Comparison of ENCODE assay signal across 24 cellular contexts in the genomic region with DNA sequence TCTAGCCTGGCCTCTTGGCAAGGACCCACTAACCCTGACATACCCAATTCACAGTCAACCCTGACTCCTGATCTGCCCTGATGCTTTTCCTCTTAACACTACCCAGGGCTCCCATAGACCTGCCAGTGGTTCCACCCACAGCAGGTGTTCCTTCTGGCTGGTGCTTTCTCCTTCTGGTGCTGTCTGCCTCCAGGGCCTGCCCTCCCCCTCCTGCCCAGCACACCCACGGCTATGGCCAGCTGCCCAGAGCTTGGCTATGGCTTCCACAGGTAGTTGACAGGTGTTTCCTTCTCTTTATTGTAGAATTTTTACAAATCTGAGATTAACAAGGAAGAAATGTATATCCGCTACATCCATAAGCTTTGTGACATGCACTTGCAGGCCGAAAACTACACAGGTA. TPM values are rescaled to one million over a fixed set of nuclear protein-coding genes. Genes with fewer than 3 reads are reported as not detected.
DNase-seq lines count a peak whose midpoint lies in the region; TF ChIP-seq lines count a peak whose summit lies in the region.
"Had no signal": no experiment of that assay in that cellular context is flagged by ENCODE, and none has a peak within 500 bp of the region (broad histone marks: within the 10 kb centered on the region; RNA-seq: fewer than 3 reads in every experiment).

No MANE protein-coding gene starts in this region.

- no peak overlapping the region for H3K4me3 ChIP-seq in dorsolateral prefrontal cortex
- H3K4me3 ChIP-seq: HAP-1, hepatocyte, left ventricle myocardium inferior, SK-N-MC, skin epidermis had no signal

- no peaks in the 10 kb centered on the region for H3K9me3 Mint-ChIP-seq in activated CD4-positive, alpha-beta T cell treated with anti-CD3 and anti-CD28 coated beads, Interleukin-2, amount 10 ng/mL, durations not matched to agents 7 days and 5 days
- H3K9me3 Mint-ChIP-seq: activated naive CD8-positive, alpha-beta T cell treated with anti-CD3 and anti-CD28 coated beads for 36 hours; activated T-helper 17 cell treated with anti-CD3 and anti-CD28 coated beads, Interleukin-2, amount 50 U/mL, for 72 hours; immature natural killer cell; naive thymus-derived CD4-positive, alpha-beta T cell had no signal

- CTCF ChIA-PET in activated CD4-positive, alpha-beta T cell treated with anti-CD3 and anti-CD28 coated beads, Interleukin-2, amount 10 ng/mL, durations not matched to agents 7 days and 5 days (lab: Charles Lee), result interaction anchor here (1.3 kb wide), 1 partner anchor 39 kb away, joined by 3 read pairs; no protein-coding TSS in a partner anchor

- no peak overlapping the region for H3K4me3 Mint-ChIP-seq in activated CD4-positive, alpha-beta T cell treated with anti-CD3 and anti-CD28 coated beads, Interleukin-2, amount 10 ng/mL, durations not matched to agents 7 days and 5 days
- H3K4me3 Mint-ChIP-seq: activated naive CD8-positive, alpha-beta T cell treated with anti-CD3 and anti-CD28 coated beads for 36 hours; activated T-helper 17 cell treated with anti-CD3 and anti-CD28 coated beads, Interleukin-2, amount 50 U/mL, for 72 hours; immature natural killer cell; naive thymus-derived CD4-positive, alpha-beta T cell had no signal

- intact Hi-C loops in dorsolateral prefrontal cortex (cut with DNase I), result no loop called here

- H3K27ac ChIP-seq in dorsolateral prefrontal cortex (peak overlapping the region in 30 of 59 donors; percentile 7 to 94 (median 68)), temporal lobe (ENCODE audit: low read depth, low read length) (peak overlapping the region; percentile 85)
- H3K27ac ChIP-seq: hepatocyte, HL-60, left ventricle myocardium inferior, SK-N-MC had no signal

- POLR2A ChIA-PET in activated CD4-positive, alpha-beta T cell treated with anti-CD3 and anti-CD28 coated beads, Interleukin-2, amount 10 ng/mL, durations not matched to agents 7 days and 5 days (lab: Charles Lee), result no interaction called here

- no peaks in the 10 kb centered on the region for H3K27me3 Mint-ChIP-seq in activated CD4-positive, alpha-beta T cell treated with anti-CD3 and anti-CD28 coated beads, Interleukin-2, amount 10 ng/mL, durations not matched to agents 7 days and 5 days
- H3K27me3 Mint-ChIP-seq: activated naive CD8-positive, alpha-beta T cell treated with anti-CD3 and anti-CD28 coated beads for 36 hours; activated T-helper 17 cell treated with anti-CD3 and anti-CD28 coated beads, Interleukin-2, amount 50 U/mL, for 72 hours; naive thymus-derived CD4-positive, alpha-beta T cell had no signal

- H3K36me3 Mint-ChIP-seq in activated CD4-positive, alpha-beta T cell treated with anti-CD3 and anti-CD28 coated beads, Interleukin-2, amount 10 ng/mL, durations not matched to agents 7 days and 5 days (ENCODE audit: low read depth), result no peaks in the 10 kb centered on the region
- H3K36me3 Mint-ChIP-seq: activated naive CD8-positive, alpha-beta T cell treated with anti-CD3 and anti-CD28 coated beads for 36 hours; immature natural killer cell had no signal

- no peak for TF ChIP-seq CTCF in dorsolateral prefrontal cortex (IDR thresholded peaks at IDR 0.05 in 54 of 56, conservative IDR thresholded peaks at IDR 0.05 in 2 of 56; ENCODE audit: low read depth in 1 of 56, partially characterized antibody in 56 of 56)

- no peaks in the 10 kb centered on the region for H3K4me1 Mint-ChIP-seq in activated CD4-positive, alpha-beta T cell treated with anti-CD3 and anti-CD28 coated beads, Interleukin-2, amount 10 ng/mL, durations not matched to agents 7 days and 5 days
- H3K4me1 Mint-ChIP-seq: activated T-helper 17 cell treated with anti-CD3 and anti-CD28 coated beads, Interleukin-2, amount 50 U/mL, for 72 hours; immature natural killer cell; naive thymus-derived CD4-positive, alpha-beta T cell had no signal

- no peak for TF ChIP-seq POLR2A in erythroblast (IDR thresholded peaks at IDR 0.05; ENCODE audit: low read length)

- DNase-seq in activated CD4-positive, alpha-beta T cell treated with anti-CD3 and anti-CD28 coated beads, Interleukin-2, amount 10 ng/mL, durations not matched to agents 7 days and 5 days, result no peak
- DNase-seq in activated CD4-positive, alpha-beta T cell treated with anti-CD3 and anti-CD28 coated beads for 1 hour, result no peak
- DNase-seq in NCI-H2196 treated with DMSO at 0.1 percent for 48 hours (lab: John Stamatoyannopoulos, UW; ENCODE audit: unreplicated experiment), result peak; percentile 46
- peak in 1 of 10 donors; percentile 83 for DNase-seq in dorsolateral prefrontal cortex
- DNase-seq in activated naive CD4-positive, alpha-beta T cell treated with anti-CD3 and anti-CD28 coated beads, Interleukin-2, amount 50 U/mL, for 16 hours, result no peak
- DNase-seq in HPDE6-E6E7 (ENCODE audit: extremely low spot score), result no peak
- DNase-seq in erythroblast (lab: John Stamatoyannopoulos, UW), result no peak
- DNase-seq: ACHN; activated naive CD8-positive, alpha-beta T cell treated with anti-CD3 and anti-CD28 coated beads for 36 hours; COR-L47; effector CD8-positive, alpha-beta T cell; foreskin melanocyte; immature natural killer cell; left ventricle myocardium inferior; naive thymus-derived CD4-positive, alpha-beta T cell; NCI-H524; nucleus accumbens had no signal

- H3K27me3 ChIP-seq in dorsolateral prefrontal cortex, result no peaks in the 10 kb centered on the region
- H3K27me3 ChIP-seq: hepatocyte had no signal

- peak overlapping the region; percentile 33 for H3K27ac Mint-ChIP-seq in activated CD4-positive, alpha-beta T cell treated with anti-CD3 and anti-CD28 coated beads, Interleukin-2, amount 10 ng/mL, durations not matched to agents 7 days and 5 days
- H3K27ac Mint-ChIP-seq: activated naive CD8-positive, alpha-beta T cell treated with anti-CD3 and anti-CD28 coated beads for 36 hours; activated T-helper 17 cell treated with anti-CD3 and anti-CD28 coated beads, Interleukin-2, amount 50 U/mL, for 72 hours; immature natural killer cell; naive thymus-derived CD4-positive, alpha-beta T cell had no signal

RNA-seq across cellular contexts. Expression of a gene that starts 46.5 kb away (rescaled TPM):
- total RNA-seq in activated CD4-positive, alpha-beta T cell treated with anti-CD3 and anti-CD28 coated beads, Interleukin-2, amount 10 ng/mL, durations not matched to agents 7 days and 5 days, result 100 to 1,000 TPM; 107 to 131 TPM
- total RNA-seq in dorsolateral prefrontal cortex, result 10 to 100 TPM; 12.0 to 80.8 (median 29.0) TPM
- total RNA-seq in temporal lobe, result 16.5 TPM

RNA-seq across cellular contexts. Expression of a gene that starts 52.5 kb away (rescaled TPM):
- 10 to 100 TPM; 29.0 to 29.8 TPM for total RNA-seq in activated CD4-positive, alpha-beta T cell treated with anti-CD3 and anti-CD28 coated beads, Interleukin-2, amount 10 ng/mL, durations not matched to agents 7 days and 5 days
- 10 to 100 TPM; 15.0 to 22.9 (median 19.1) TPM for total RNA-seq in dorsolateral prefrontal cortex
- total RNA-seq in temporal lobe, result 24.8 TPM
